16 cellular contexts compared by ENCODE assay signal in genomic region chr2:20652141-20652540, GRCh38. TPM values are rescaled to one million over a fixed set of nuclear protein-coding genes. Genes with fewer than 3 reads are reported as not detected.
DNase-seq lines count a peak whose midpoint lies in the region; ATAC-seq and TF ChIP-seq lines count a peak whose summit lies in the region.
"Had no signal": no experiment of that assay in that cellular context is flagged by ENCODE, and none has a peak within 500 bp of the region (broad histone marks: within the 10 kb centered on the region; RNA-seq: fewer than 3 reads in every experiment).

No MANE protein-coding gene starts in this region.

- no peaks in the 10 kb centered on the region for H3K9me3 Mint-ChIP-seq in activated T-cell treated with anti-CD3 and anti-CD28 coated beads, Interleukin-2, amount 50 U/mL, for 24 hours
- H3K9me3 Mint-ChIP-seq in activated T-cell treated with anti-CD3 and anti-CD28 coated beads, Interleukin-2, amount 50 U/mL, for 72 hours: no peaks in the 10 kb centered on the region
- H3K9me3 Mint-ChIP-seq in immature natural killer cell: no peaks in the 10 kb centered on the region

- H3K4me1 Mint-ChIP-seq in activated T-cell treated with anti-CD3 and anti-CD28 coated beads, Interleukin-2, amount 50 U/mL, for 24 hours (ENCODE audit: low read depth): peaks cover 31% of the 10 kb centered on the region
- H3K4me1 Mint-ChIP-seq in activated T-cell treated with anti-CD3 and anti-CD28 coated beads, Interleukin-2, amount 50 U/mL, for 72 hours (ENCODE audit: low read depth): peaks cover 20% of the 10 kb centered on the region
- H3K4me1 Mint-ChIP-seq in immature natural killer cell: peaks cover 38 to 44% of the 10 kb centered on the region in 2 donors

- no peaks in the 10 kb centered on the region for H3F3A ChIP-seq in smooth muscle cell (ENCODE audit: low read depth)

- no peak for TF ChIP-seq CTCF in VCaP (conservative IDR thresholded peaks at IDR 0.05)
- no peak for TF ChIP-seq CTCF in smooth muscle cell (IDR thresholded peaks at IDR 0.05; ENCODE audit: borderline replicate concordance, insufficient read depth, poor library complexity, severe bottlenecking)

- H3K27ac ChIP-seq in VCaP (peak overlapping the region; percentile 87), smooth muscle cell (ENCODE audit: low read depth) (no peak overlapping the region)

- peaks cover 14% of the 10 kb centered on the region for H4K20me1 ChIP-seq in smooth muscle cell (ENCODE audit: low read depth)

- WGBS in smooth muscle cell (ENCODE audit: low lambda C conversion rate): 91% methylated on average over 7 of the region's 7 CpGs

- peaks cover 9% of the 10 kb centered on the region for H3K79me2 ChIP-seq in smooth muscle cell (ENCODE audit: low read depth)

- H3K4me1 ChIP-seq in smooth muscle cell (ENCODE audit: low read depth): peaks cover 6% of the 10 kb centered on the region

- no peaks in the 10 kb centered on the region for H3K36me3 ChIP-seq in smooth muscle cell (ENCODE audit: low read depth)
- H3K36me3 ChIP-seq: heart left ventricle had no signal

- no peaks in the 10 kb centered on the region for H3K36me3 Mint-ChIP-seq in activated T-cell treated with anti-CD3 and anti-CD28 coated beads, Interleukin-2, amount 50 U/mL, for 24 hours (ENCODE audit: low read depth)
- H3K36me3 Mint-ChIP-seq in activated T-cell treated with anti-CD3 and anti-CD28 coated beads, Interleukin-2, amount 50 U/mL, for 72 hours (ENCODE audit: insufficient read depth in 2 of 2): no peaks in the 10 kb centered on the region
- H3K36me3 Mint-ChIP-seq in immature natural killer cell: no peaks in the 10 kb centered on the region

- no peak for ATAC-seq in activated T-cell treated with anti-CD3 and anti-CD28 coated beads, Interleukin-2, amount 50 U/mL, for 72 hours (replicated peaks in 1 of 2)

- no peaks in the 10 kb centered on the region for H3K9me3 ChIP-seq in smooth muscle cell (replicated peaks; ENCODE audit: low read depth)
- H3K9me3 ChIP-seq: heart left ventricle had no signal

- peak overlapping the region; percentile 99 for H2AFZ ChIP-seq in smooth muscle cell (ENCODE audit: low read depth)

- no peak for DNase-seq in activated T-cell treated with anti-CD3 and anti-CD28 coated beads, Interleukin-2, amount 50 U/mL, for 24 hours
- no peak for DNase-seq in activated T-cell treated with anti-CD3 and anti-CD28 coated beads, Interleukin-2, amount 50 U/mL, for 72 hours
- DNase-seq in immature natural killer cell: no peak
- no peak for DNase-seq in smooth muscle cell (lab: John Stamatoyannopoulos, UW; ENCODE audit: unreplicated experiment)
- DNase-seq in effector CD8-positive, alpha-beta T cell (lab: John Stamatoyannopoulos, UW): no peak
- DNase-seq in HEK293T (ENCODE audit: extremely low spot score): no peak
- DNase-seq in activated gamma-delta T cell treated with Interleukin-2 at 50 U/mL for 16 hours: no peak
- DNase-seq: activated gamma-delta T cell, erythroblast, NCI-H1436, PC-3, SW 1271 had no signal

- no peak overlapping the region for H3K27ac Mint-ChIP-seq in activated T-cell treated with anti-CD3 and anti-CD28 coated beads, Interleukin-2, amount 50 U/mL, for 24 hours
- H3K27ac Mint-ChIP-seq in activated T-cell treated with anti-CD3 and anti-CD28 coated beads, Interleukin-2, amount 50 U/mL, for 72 hours: no peak overlapping the region
- peak overlapping the region; percentile 93 to 98 (median 96) for H3K27ac Mint-ChIP-seq in immature natural killer cell

- POLR2A ChIA-PET in HEK293T (lab: Yijun Ruan, JAX): interaction anchor here (1.5 to 4.2 kb wide), 2 partner anchors 17 to 205 kb away, joined by 3 to 36 read pairs; partner anchors contain the start of gene RHOB

- CTCF ChIA-PET in HEK293T (lab: Yijun Ruan, JAX): interaction anchor here (0.5 to 2.4 kb wide), 7 partner anchors 9 to 1809 kb away, joined by 3 to 20 read pairs (median 6); no protein-coding TSS in a partner anchor

- H3K9ac ChIP-seq in smooth muscle cell (ENCODE audit: low read depth): no peak overlapping the region

- no peak overlapping the region for H3K4me3 ChIP-seq in smooth muscle cell

- H3K27me3 Mint-ChIP-seq in activated T-cell treated with anti-CD3 and anti-CD28 coated beads, Interleukin-2, amount 50 U/mL, for 24 hours: no peaks in the 10 kb centered on the region
- H3K27me3 Mint-ChIP-seq in activated T-cell treated with anti-CD3 and anti-CD28 coated beads, Interleukin-2, amount 50 U/mL, for 72 hours (ENCODE audit: low read depth): no peaks in the 10 kb centered on the region
- H3K27me3 Mint-ChIP-seq in immature natural killer cell (ENCODE audit: low read depth in 3 of 3): peaks cover 2 to 14% (median 10%) of the 10 kb centered on the region in 3 donors

- H3K4me3 Mint-ChIP-seq in activated T-cell treated with anti-CD3 and anti-CD28 coated beads, Interleukin-2, amount 50 U/mL, for 24 hours: peak overlapping the region; percentile 13
- H3K4me3 Mint-ChIP-seq in activated T-cell treated with anti-CD3 and anti-CD28 coated beads, Interleukin-2, amount 50 U/mL, for 72 hours: peak overlapping the region in 1 of 2 donors; percentile 92
- H3K4me3 Mint-ChIP-seq in immature natural killer cell: peak overlapping the region in 4 of 5 donors; percentile 51 to 85 (median 84)

- H3K27me3 ChIP-seq in smooth muscle cell (ENCODE audit: low read depth): peaks cover 9% of the 10 kb centered on the region
- H3K27me3 ChIP-seq: heart left ventricle had no signal

- H3K4me2 ChIP-seq in smooth muscle cell: no peak overlapping the region

TF ChIP-seq in HEK293T, 16 proteins besides CTCF, POLR2A, EP300 and RAD21:
- TF ChIP-seq NFRKB (IDR thresholded peaks at IDR 0.05) (no peak), ARNT (IDR thresholded peaks at IDR 0.05) (no peak), LEF1 (IDR thresholded peaks at IDR 0.05; ENCODE audit: borderline replicate concordance) (no peak), FOXA1 (IDR thresholded peaks at IDR 0.05) (no peak), TARDBP (IDR thresholded peaks at IDR 0.05) (no peak), FOXM1 (IDR thresholded peaks at IDR 0.05; ENCODE audit: borderline replicate concordance) (no peak), PKNOX1 (IDR thresholded peaks at IDR 0.05) (no peak), CTBP1 (IDR thresholded peaks at IDR 0.05; ENCODE audit: borderline replicate concordance) (no peak), HDGF (IDR thresholded peaks at IDR 0.05; ENCODE audit: borderline replicate concordance) (no peak), SP1 (IDR thresholded peaks at IDR 0.05) (no peak), ZNF384 (IDR thresholded peaks at IDR 0.05) (no peak), SUZ12 (IDR thresholded peaks at IDR 0.05) (no peak), L3MBTL2 (conservative IDR thresholded peaks at IDR 0.05) (no peak), BHLHE40 (IDR thresholded peaks at IDR 0.05; ENCODE audit: borderline replicate concordance) (no peak), ELF4 (IDR thresholded peaks at IDR 0.05) (no peak), FOXK2 (IDR thresholded peaks at IDR 0.05) (no peak)

RNA-seq across cellular contexts. Expression of gene HS1BP3, which starts 1.2 kb away (rescaled TPM):
- total RNA-seq in activated T-cell treated with anti-CD3 and anti-CD28 coated beads, Interleukin-2, amount 50 U/mL, for 72 hours: 10 to 100 TPM; 10.7 to 11.0 TPM
- polyA plus RNA-seq in immature natural killer cell: 10 to 100 TPM; 19.2 to 31.1 (median 25.3) TPM
- total RNA-seq in smooth muscle cell: 9.3 and 12.7 TPM in 2 replicates
- 20.1 and 20.4 TPM in 2 replicates for polyA plus RNA-seq in smooth muscle cell

RNA-seq across cellular contexts. Expression of gene GDF7, which starts 14.8 kb away (rescaled TPM):
- total RNA-seq in activated T-cell treated with anti-CD3 and anti-CD28 coated beads, Interleukin-2, amount 50 U/mL, for 72 hours: under 1 TPM in 1 of 2 donors, not detected in 1; 0.07 TPM
- polyA plus RNA-seq in immature natural killer cell: not detected
- total RNA-seq in smooth muscle cell: under 0.01 and 0.27 TPM in 2 replicates
- not detected in 2 replicates for polyA plus RNA-seq in smooth muscle cell
- total RNA-seq: A673, Calu3 had no signal

Comparison
In these comparisons a context has a peak if more than half of its experiments do, and no peak if none do; other contexts are left out.
1. H3K27ac Mint-ChIP-seq: peak in immature natural killer cell (6 of 6); none in activated T-cell treated with anti-CD3 and anti-CD28 coated beads, Interleukin-2, amount 50 U/mL, for 24 hours (single experiment) and activated T-cell treated with anti-CD3 and anti-CD28 coated beads, Interleukin-2, amount 50 U/mL, for 72 hours (single experiment).